ENCODE assay signal across 1 cellular context in the genomic region with DNA sequence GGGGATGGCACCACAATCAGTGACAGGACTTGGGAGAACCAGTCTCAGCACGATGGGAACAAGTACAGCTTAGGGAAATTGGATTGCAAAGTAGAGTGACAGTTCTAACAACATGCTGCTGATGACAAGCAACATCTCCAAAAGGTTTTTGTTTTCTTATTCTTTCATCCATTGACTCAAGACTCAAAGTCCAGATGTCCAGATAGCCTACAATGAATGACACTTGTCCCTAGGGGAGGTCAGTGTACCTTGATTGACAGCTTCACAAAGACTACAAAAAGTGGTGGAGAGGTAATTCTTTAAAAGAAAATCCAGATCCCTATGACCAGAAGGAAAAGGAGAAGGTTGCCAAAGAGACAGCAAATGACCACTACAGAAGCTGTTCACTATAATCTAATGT.
A peak's percentile ranks its signal among the peaks of the same experiment; 100 is the strongest.
TF ChIP-seq lines count a peak whose summit lies in the region.

No MANE protein-coding gene starts in this region.

TF ChIP-seq in HepG2, 621 proteins besides CTCF, POLR2A, EP300 and RAD21 (continued from another document and continues in another):
- TF ChIP-seq, protein P1, sequence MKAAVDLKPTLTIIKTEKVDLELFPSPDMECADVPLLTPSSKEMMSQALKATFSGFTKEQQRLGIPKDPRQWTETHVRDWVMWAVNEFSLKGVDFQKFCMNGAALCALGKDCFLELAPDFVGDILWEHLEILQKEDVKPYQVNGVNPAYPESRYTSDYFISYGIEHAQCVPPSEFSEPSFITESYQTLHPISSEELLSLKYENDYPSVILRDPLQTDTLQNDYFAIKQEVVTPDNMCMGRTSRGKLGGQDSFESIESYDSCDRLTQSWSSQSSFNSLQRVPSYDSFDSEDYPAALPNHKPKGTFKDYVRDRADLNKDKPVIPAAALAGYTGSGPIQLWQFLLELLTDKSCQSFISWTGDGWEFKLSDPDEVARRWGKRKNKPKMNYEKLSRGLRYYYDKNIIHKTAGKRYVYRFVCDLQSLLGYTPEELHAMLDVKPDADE (CRISPR knock-in tag; IDR thresholded peaks at IDR 0.05): no peak
- no peak for TF ChIP-seq ZNF83 (CRISPR knock-in tag; IDR thresholded peaks at IDR 0.05; ENCODE audit: borderline replicate concordance)
- TF ChIP-seq NR2F6 (IDR thresholded peaks at IDR 0.05): no peak
- no peak for TF ChIP-seq NR2F6 (CRISPR knock-in tag; IDR thresholded peaks at IDR 0.05)
- TF ChIP-seq, protein P2, sequence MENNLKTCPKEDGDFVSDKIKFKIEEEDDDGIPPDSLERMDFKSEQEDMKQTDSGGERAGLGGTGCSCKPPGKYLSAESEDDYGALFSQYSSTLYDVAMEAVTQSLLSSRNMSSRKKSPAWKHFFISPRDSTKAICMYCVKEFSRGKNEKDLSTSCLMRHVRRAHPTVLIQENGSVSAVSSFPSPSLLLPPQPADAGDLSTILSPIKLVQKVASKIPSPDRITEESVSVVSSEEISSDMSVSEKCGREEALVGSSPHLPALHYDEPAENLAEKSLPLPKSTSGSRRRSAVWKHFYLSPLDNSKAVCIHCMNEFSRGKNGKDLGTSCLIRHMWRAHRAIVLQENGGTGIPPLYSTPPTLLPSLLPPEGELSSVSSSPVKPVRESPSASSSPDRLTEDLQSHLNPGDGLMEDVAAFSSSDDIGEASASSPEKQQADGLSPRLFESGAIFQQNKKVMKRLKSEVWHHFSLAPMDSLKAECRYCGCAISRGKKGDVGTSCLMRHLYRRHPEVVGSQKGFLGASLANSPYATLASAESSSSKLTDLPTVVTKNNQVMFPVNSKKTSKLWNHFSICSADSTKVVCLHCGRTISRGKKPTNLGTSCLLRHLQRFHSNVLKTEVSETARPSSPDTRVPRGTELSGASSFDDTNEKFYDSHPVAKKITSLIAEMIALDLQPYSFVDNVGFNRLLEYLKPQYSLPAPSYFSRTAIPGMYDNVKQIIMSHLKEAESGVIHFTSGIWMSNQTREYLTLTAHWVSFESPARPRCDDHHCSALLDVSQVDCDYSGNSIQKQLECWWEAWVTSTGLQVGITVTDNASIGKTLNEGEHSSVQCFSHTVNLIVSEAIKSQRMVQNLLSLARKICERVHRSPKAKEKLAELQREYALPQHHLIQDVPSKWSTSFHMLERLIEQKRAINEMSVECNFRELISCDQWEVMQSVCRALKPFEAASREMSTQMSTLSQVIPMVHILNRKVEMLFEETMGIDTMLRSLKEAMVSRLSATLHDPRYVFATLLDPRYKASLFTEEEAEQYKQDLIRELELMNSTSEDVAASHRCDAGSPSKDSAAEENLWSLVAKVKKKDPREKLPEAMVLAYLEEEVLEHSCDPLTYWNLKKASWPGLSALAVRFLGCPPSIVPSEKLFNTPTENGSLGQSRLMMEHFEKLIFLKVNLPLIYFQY (CRISPR knock-in tag; IDR thresholded peaks at IDR 0.05; ENCODE audit: borderline replicate concordance): no peak
- TF ChIP-seq ZMYM2 (CRISPR knock-in tag; IDR thresholded peaks at IDR 0.05): no peak
- TF ChIP-seq ZNF331 (CRISPR knock-in tag; IDR thresholded peaks at IDR 0.05): no peak
- no peak for TF ChIP-seq KDM2A (CRISPR knock-in tag; IDR thresholded peaks at IDR 0.05; ENCODE audit: borderline replicate concordance, low read depth)
- TF ChIP-seq ZFP36L2 (CRISPR knock-in tag; IDR thresholded peaks at IDR 0.05): no peak
- TF ChIP-seq, protein P3, sequence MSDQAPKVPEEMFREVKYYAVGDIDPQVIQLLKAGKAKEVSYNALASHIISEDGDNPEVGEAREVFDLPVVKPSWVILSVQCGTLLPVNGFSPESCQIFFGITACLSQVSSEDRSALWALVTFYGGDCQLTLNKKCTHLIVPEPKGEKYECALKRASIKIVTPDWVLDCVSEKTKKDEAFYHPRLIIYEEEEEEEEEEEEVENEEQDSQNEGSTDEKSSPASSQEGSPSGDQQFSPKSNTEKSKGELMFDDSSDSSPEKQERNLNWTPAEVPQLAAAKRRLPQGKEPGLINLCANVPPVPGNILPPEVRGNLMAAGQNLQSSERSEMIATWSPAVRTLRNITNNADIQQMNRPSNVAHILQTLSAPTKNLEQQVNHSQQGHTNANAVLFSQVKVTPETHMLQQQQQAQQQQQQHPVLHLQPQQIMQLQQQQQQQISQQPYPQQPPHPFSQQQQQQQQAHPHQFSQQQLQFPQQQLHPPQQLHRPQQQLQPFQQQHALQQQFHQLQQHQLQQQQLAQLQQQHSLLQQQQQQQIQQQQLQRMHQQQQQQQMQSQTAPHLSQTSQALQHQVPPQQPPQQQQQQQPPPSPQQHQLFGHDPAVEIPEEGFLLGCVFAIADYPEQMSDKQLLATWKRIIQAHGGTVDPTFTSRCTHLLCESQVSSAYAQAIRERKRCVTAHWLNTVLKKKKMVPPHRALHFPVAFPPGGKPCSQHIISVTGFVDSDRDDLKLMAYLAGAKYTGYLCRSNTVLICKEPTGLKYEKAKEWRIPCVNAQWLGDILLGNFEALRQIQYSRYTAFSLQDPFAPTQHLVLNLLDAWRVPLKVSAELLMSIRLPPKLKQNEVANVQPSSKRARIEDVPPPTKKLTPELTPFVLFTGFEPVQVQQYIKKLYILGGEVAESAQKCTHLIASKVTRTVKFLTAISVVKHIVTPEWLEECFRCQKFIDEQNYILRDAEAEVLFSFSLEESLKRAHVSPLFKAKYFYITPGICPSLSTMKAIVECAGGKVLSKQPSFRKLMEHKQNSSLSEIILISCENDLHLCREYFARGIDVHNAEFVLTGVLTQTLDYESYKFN (CRISPR knock-in tag; conservative IDR thresholded peaks at IDR 0.05): 0 out of 2 replicates have a peak, but pooled peaks have one; percentile 52
- TF ChIP-seq, protein P4, sequence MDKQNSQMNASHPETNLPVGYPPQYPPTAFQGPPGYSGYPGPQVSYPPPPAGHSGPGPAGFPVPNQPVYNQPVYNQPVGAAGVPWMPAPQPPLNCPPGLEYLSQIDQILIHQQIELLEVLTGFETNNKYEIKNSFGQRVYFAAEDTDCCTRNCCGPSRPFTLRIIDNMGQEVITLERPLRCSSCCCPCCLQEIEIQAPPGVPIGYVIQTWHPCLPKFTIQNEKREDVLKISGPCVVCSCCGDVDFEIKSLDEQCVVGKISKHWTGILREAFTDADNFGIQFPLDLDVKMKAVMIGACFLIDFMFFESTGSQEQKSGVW (CRISPR knock-in tag; IDR thresholded peaks at IDR 0.05; ENCODE audit: borderline replicate concordance): no peak
- TF ChIP-seq ATF1 (CRISPR knock-in tag; IDR thresholded peaks at IDR 0.05): 0 out of 2 replicates have a peak, but pooled peaks have one; percentile 19
- TF ChIP-seq, protein P5, sequence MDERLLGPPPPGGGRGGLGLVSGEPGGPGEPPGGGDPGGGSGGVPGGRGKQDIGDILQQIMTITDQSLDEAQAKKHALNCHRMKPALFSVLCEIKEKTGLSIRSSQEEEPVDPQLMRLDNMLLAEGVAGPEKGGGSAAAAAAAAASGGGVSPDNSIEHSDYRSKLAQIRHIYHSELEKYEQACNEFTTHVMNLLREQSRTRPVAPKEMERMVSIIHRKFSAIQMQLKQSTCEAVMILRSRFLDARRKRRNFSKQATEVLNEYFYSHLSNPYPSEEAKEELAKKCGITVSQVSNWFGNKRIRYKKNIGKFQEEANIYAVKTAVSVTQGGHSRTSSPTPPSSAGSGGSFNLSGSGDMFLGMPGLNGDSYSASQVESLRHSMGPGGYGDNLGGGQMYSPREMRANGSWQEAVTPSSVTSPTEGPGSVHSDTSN (CRISPR knock-in tag; IDR thresholded peaks at IDR 0.05): peak; percentile 88
- no peak for TF ChIP-seq ZNF670 (CRISPR knock-in tag; IDR thresholded peaks at IDR 0.05; ENCODE audit: borderline replicate concordance)
- no peak for TF ChIP-seq MED13 (CRISPR knock-in tag; IDR thresholded peaks at IDR 0.05)
- no peak for TF ChIP-seq MIER3 (CRISPR knock-in tag; IDR thresholded peaks at IDR 0.05; ENCODE audit: borderline replicate concordance)
- no peak for TF ChIP-seq PTBP1 (IDR thresholded peaks at IDR 0.05; ENCODE audit: low read depth, low read length, poor library complexity, severe bottlenecking)
- no peak for TF ChIP-seq LCORL (IDR thresholded peaks at IDR 0.05)
- no peak for TF ChIP-seq LCORL (CRISPR knock-in tag; IDR thresholded peaks at IDR 0.05)
- no peak for TF ChIP-seq ZNF383 (CRISPR knock-in tag; IDR thresholded peaks at IDR 0.05; ENCODE audit: borderline replicate concordance)
- TF ChIP-seq ZFX (CRISPR knock-in tag; IDR thresholded peaks at IDR 0.05; ENCODE audit: low read depth): no peak
- TF ChIP-seq ZNF614 (CRISPR knock-in tag; IDR thresholded peaks at IDR 0.05; ENCODE audit: borderline replicate concordance): no peak
- TF ChIP-seq, protein P6, sequence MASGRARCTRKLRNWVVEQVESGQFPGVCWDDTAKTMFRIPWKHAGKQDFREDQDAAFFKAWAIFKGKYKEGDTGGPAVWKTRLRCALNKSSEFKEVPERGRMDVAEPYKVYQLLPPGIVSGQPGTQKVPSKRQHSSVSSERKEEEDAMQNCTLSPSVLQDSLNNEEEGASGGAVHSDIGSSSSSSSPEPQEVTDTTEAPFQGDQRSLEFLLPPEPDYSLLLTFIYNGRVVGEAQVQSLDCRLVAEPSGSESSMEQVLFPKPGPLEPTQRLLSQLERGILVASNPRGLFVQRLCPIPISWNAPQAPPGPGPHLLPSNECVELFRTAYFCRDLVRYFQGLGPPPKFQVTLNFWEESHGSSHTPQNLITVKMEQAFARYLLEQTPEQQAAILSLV (CRISPR knock-in tag; IDR thresholded peaks at IDR 0.05; ENCODE audit: borderline replicate concordance): no peak
- TF ChIP-seq SIN3A (IDR thresholded peaks at IDR 0.05; ENCODE audit: borderline replicate concordance, low read depth, low read length): no peak
- TF ChIP-seq SMAD3 (CRISPR knock-in tag; IDR thresholded peaks at IDR 0.05): no peak
- no peak for TF ChIP-seq BRD4 (CRISPR knock-in tag; IDR thresholded peaks at IDR 0.05)
- TF ChIP-seq FIP1L1 (IDR thresholded peaks at IDR 0.05; ENCODE audit: borderline replicate concordance, insufficient read depth, low read depth, low read length): no peak
- TF ChIP-seq ZNF546 (CRISPR knock-in tag; conservative IDR thresholded peaks at IDR 0.05): no peak
- TF ChIP-seq RFX5 (IDR thresholded peaks at IDR 0.05; ENCODE audit: low read depth, low read length): no peak
- TF ChIP-seq, protein P7, sequence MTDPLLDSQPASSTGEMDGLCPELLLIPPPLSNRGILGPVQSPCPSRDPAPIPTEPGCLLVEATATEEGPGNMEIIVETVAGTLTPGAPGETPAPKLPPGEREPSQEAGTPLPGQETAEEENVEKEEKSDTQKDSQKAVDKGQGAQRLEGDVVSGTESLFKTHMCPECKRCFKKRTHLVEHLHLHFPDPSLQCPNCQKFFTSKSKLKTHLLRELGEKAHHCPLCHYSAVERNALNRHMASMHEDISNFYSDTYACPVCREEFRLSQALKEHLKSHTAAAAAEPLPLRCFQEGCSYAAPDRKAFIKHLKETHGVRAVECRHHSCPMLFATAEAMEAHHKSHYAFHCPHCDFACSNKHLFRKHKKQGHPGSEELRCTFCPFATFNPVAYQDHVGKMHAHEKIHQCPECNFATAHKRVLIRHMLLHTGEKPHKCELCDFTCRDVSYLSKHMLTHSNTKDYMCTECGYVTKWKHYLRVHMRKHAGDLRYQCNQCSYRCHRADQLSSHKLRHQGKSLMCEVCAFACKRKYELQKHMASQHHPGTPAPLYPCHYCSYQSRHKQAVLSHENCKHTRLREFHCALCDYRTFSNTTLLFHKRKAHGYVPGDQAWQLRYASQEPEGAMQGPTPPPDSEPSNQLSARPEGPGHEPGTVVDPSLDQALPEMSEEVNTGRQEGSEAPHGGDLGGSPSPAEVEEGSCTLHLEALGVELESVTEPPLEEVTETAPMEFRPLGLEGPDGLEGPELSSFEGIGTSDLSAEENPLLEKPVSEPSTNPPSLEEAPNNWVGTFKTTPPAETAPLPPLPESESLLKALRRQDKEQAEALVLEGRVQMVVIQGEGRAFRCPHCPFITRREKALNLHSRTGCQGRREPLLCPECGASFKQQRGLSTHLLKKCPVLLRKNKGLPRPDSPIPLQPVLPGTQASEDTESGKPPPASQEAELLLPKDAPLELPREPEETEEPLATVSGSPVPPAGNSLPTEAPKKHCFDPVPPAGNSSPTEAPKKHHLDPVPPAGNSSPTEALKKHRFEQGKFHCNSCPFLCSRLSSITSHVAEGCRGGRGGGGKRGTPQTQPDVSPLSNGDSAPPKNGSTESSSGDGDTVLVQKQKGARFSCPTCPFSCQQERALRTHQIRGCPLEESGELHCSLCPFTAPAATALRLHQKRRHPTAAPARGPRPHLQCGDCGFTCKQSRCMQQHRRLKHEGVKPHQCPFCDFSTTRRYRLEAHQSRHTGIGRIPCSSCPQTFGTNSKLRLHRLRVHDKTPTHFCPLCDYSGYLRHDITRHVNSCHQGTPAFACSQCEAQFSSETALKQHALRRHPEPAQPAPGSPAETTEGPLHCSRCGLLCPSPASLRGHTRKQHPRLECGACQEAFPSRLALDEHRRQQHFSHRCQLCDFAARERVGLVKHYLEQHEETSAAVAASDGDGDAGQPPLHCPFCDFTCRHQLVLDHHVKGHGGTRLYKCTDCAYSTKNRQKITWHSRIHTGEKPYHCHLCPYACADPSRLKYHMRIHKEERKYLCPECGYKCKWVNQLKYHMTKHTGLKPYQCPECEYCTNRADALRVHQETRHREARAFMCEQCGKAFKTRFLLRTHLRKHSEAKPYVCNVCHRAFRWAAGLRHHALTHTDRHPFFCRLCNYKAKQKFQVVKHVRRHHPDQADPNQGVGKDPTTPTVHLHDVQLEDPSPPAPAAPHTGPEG (CRISPR knock-in tag; IDR thresholded peaks at IDR 0.05): no peak
- TF ChIP-seq, protein P8, sequence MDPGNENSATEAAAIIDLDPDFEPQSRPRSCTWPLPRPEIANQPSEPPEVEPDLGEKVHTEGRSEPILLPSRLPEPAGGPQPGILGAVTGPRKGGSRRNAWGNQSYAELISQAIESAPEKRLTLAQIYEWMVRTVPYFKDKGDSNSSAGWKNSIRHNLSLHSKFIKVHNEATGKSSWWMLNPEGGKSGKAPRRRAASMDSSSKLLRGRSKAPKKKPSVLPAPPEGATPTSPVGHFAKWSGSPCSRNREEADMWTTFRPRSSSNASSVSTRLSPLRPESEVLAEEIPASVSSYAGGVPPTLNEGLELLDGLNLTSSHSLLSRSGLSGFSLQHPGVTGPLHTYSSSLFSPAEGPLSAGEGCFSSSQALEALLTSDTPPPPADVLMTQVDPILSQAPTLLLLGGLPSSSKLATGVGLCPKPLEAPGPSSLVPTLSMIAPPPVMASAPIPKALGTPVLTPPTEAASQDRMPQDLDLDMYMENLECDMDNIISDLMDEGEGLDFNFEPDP (CRISPR knock-in tag; conservative IDR thresholded peaks at IDR 0.05): no peak
- no peak for TF ChIP-seq NKX3-1 (CRISPR knock-in tag; IDR thresholded peaks at IDR 0.05)
- peak; percentile 41 for TF ChIP-seq FOXA3 (CRISPR knock-in tag; IDR thresholded peaks at IDR 0.05)
- no peak for TF ChIP-seq ZNF589 (CRISPR knock-in tag; conservative IDR thresholded peaks at IDR 0.05)
- no peak for TF ChIP-seq ISX (CRISPR knock-in tag; conservative IDR thresholded peaks at IDR 0.05)
- TF ChIP-seq ZMYM4 (CRISPR knock-in tag; IDR thresholded peaks at IDR 0.05): peak; percentile 58
- TF ChIP-seq SPEN (CRISPR knock-in tag; IDR thresholded peaks at IDR 0.05; ENCODE audit: low read depth): no peak
- no peak for TF ChIP-seq ZBTB8A (CRISPR knock-in tag; IDR thresholded peaks at IDR 0.05; ENCODE audit: borderline replicate concordance, low read depth)
- TF ChIP-seq ZNF251 (CRISPR knock-in tag; IDR thresholded peaks at IDR 0.05): no peak
- TF ChIP-seq RBFOX2 (IDR thresholded peaks at IDR 0.05; ENCODE audit: low read depth, low read length): no peak
- TF ChIP-seq, protein P9, sequence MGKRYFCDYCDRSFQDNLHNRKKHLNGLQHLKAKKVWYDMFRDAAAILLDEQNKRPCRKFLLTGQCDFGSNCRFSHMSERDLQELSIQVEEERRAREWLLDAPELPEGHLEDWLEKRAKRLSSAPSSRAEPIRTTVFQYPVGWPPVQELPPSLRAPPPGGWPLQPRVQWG (CRISPR knock-in tag; IDR thresholded peaks at IDR 0.05; ENCODE audit: borderline replicate concordance, low read depth): no peak
- no peak for TF ChIP-seq ZSCAN29 (CRISPR knock-in tag; conservative IDR thresholded peaks at IDR 0.05)
